ENCODE assay signal across 1 cellular context in the genomic region with DNA sequence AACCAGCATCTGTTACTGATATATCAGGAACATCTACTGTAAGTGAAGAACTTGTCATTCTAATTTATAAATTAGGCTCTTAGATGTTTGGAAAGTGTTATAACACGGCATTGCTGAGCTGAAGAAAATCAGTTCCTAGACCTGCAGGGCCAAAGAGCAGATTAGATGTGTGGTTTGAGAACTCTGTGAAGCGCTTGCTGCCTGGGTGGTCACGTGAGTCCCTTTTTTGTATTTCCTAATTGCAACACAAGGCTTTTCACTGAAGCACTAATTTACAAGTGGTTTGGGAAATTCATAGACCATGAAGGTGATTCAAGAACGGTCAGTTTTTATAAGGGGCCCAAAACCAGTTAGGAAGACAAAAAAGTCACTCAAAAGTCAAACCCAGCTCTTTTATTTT.
TF ChIP-seq lines count a peak whose summit lies in the region.

No MANE protein-coding gene starts in this region.

TF ChIP-seq in GM23338, 12 proteins besides CTCF, POLR2A, EP300 and RAD21:
- TF ChIP-seq, protein P1, sequence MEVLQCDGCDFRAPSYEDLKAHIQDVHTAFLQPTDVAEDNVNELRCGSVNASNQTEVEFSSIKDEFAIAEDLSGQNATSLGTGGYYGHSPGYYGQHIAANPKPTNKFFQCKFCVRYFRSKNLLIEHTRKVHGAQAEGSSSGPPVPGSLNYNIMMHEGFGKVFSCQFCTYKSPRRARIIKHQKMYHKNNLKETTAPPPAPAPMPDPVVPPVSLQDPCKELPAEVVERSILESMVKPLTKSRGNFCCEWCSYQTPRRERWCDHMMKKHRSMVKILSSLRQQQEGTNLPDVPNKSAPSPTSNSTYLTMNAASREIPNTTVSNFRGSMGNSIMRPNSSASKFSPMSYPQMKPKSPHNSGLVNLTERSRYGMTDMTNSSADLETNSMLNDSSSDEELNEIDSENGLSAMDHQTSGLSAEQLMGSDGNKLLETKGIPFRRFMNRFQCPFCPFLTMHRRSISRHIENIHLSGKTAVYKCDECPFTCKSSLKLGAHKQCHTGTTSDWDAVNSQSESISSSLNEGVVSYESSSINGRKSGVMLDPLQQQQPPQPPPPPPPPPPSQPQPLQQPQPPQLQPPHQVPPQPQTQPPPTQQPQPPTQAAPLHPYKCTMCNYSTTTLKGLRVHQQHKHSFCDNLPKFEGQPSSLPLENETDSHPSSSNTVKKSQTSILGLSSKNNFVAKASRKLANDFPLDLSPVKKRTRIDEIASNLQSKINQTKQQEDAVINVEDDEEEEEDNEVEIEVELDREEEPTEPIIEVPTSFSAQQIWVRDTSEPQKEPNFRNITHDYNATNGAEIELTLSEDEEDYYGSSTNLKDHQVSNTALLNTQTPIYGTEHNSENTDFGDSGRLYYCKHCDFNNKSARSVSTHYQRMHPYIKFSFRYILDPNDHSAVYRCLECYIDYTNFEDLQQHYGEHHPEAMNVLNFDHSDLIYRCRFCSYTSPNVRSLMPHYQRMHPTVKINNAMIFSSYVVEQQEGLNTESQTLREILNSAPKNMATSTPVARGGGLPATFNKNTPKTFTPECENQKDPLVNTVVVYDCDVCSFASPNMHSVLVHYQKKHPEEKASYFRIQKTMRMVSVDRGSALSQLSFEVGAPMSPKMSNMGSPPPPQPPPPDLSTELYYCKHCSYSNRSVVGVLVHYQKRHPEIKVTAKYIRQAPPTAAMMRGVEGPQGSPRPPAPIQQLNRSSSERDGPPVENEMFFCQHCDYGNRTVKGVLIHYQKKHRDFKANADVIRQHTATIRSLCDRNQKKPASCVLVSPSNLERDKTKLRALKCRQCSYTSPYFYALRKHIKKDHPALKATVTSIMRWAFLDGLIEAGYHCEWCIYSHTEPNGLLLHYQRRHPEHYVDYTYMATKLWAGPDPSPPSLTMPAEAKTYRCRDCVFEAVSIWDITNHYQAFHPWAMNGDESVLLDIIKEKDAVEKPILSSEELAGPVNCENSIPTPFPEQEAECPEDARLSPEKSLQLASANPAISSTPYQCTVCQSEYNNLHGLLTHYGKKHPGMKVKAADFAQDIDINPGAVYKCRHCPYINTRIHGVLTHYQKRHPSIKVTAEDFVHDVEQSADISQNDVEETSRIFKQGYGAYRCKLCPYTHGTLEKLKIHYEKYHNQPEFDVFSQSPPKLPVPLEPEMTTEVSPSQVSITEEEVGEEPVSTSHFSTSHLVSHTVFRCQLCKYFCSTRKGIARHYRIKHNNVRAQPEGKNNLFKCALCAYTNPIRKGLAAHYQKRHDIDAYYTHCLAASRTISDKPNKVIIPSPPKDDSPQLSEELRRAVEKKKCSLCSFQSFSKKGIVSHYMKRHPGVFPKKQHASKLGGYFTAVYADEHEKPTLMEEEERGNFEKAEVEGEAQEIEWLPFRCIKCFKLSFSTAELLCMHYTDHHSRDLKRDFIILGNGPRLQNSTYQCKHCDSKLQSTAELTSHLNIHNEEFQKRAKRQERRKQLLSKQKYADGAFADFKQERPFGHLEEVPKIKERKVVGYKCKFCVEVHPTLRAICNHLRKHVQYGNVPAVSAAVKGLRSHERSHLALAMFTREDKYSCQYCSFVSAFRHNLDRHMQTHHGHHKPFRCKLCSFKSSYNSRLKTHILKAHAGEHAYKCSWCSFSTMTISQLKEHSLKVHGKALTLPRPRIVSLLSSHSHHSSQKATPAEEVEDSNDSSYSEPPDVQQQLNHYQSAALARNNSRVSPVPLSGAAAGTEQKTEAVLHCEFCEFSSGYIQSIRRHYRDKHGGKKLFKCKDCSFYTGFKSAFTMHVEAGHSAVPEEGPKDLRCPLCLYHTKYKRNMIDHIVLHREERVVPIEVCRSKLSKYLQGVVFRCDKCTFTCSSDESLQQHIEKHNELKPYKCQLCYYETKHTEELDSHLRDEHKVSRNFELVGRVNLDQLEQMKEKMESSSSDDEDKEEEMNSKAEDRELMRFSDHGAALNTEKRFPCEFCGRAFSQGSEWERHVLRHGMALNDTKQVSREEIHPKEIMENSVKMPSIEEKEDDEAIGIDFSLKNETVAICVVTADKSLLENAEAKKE (CRISPR knock-in tag; IDR thresholded peaks at IDR 0.05) = no peak
- no peak for TF ChIP-seq EZH2phosphoT487 (IDR thresholded peaks at IDR 0.05; ENCODE audit: unreplicated experiment)
- TF ChIP-seq ZNF114 (CRISPR knock-in tag; IDR thresholded peaks at IDR 0.05) = no peak
- no peak for TF ChIP-seq STAT1 (IDR thresholded peaks at IDR 0.05; ENCODE audit: unreplicated experiment)
- TF ChIP-seq EZH2 (IDR thresholded peaks at IDR 0.05; ENCODE audit: low read depth, unreplicated experiment) = no peak
- no peak for TF ChIP-seq ZNF331 (CRISPR knock-in tag; IDR thresholded peaks at IDR 0.05; ENCODE audit: low read depth)
- no peak for TF ChIP-seq CREB1 (CRISPR knock-in tag; IDR thresholded peaks at IDR 0.05; ENCODE audit: low read depth)
- TF ChIP-seq POLR2AphosphoS5 (IDR thresholded peaks at IDR 0.05; ENCODE audit: low read depth) = no peak
- TF ChIP-seq NANOG (IDR thresholded peaks at IDR 0.05; ENCODE audit: borderline replicate concordance) = no peak
- TF ChIP-seq, protein P2, sequence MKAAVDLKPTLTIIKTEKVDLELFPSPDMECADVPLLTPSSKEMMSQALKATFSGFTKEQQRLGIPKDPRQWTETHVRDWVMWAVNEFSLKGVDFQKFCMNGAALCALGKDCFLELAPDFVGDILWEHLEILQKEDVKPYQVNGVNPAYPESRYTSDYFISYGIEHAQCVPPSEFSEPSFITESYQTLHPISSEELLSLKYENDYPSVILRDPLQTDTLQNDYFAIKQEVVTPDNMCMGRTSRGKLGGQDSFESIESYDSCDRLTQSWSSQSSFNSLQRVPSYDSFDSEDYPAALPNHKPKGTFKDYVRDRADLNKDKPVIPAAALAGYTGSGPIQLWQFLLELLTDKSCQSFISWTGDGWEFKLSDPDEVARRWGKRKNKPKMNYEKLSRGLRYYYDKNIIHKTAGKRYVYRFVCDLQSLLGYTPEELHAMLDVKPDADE (IDR thresholded peaks at IDR 0.05) = no peak
- TF ChIP-seq, protein P3, sequence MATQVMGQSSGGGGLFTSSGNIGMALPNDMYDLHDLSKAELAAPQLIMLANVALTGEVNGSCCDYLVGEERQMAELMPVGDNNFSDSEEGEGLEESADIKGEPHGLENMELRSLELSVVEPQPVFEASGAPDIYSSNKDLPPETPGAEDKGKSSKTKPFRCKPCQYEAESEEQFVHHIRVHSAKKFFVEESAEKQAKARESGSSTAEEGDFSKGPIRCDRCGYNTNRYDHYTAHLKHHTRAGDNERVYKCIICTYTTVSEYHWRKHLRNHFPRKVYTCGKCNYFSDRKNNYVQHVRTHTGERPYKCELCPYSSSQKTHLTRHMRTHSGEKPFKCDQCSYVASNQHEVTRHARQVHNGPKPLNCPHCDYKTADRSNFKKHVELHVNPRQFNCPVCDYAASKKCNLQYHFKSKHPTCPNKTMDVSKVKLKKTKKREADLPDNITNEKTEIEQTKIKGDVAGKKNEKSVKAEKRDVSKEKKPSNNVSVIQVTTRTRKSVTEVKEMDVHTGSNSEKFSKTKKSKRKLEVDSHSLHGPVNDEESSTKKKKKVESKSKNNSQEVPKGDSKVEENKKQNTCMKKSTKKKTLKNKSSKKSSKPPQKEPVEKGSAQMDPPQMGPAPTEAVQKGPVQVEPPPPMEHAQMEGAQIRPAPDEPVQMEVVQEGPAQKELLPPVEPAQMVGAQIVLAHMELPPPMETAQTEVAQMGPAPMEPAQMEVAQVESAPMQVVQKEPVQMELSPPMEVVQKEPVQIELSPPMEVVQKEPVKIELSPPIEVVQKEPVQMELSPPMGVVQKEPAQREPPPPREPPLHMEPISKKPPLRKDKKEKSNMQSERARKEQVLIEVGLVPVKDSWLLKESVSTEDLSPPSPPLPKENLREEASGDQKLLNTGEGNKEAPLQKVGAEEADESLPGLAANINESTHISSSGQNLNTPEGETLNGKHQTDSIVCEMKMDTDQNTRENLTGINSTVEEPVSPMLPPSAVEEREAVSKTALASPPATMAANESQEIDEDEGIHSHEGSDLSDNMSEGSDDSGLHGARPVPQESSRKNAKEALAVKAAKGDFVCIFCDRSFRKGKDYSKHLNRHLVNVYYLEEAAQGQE (IDR thresholded peaks at IDR 0.05; ENCODE audit: unreplicated experiment) = no peak
- TF ChIP-seq JUNB (IDR thresholded peaks at IDR 0.05; ENCODE audit: unreplicated experiment) = no peak
